16 cellular contexts compared by ENCODE assay signal in the genomic region with DNA sequence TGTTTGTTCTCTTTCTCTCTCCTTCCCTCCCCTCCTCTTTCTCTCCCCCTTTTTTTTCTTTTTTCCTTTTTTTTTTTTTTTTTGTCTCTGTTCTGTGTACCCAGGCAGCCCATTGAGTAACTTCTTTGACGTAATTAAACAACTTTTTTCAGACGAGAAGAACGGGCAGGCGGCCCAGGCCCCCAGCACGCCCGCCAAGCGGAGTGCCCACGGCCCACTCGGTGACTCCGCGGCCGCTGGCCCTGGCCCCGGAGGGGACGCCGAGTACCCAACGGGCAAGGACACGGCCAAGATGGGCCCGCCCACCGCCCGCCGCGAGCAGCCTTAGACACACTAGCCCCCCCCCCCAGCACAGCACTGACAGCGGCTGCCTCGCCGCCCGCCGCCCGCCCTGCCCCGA. TPM values are rescaled to one million over a fixed set of nuclear protein-coding genes. Genes with fewer than 3 reads are reported as not detected.
DNase-seq lines count a peak whose midpoint lies in the region; ATAC-seq and TF ChIP-seq lines count a peak whose summit lies in the region.
"Had no signal": no experiment of that assay in that cellular context is flagged by ENCODE, and none has a peak within 500 bp of the region (broad histone marks: within the 10 kb centered on the region; RNA-seq: fewer than 3 reads in every experiment).

No MANE protein-coding gene starts in this region.

- intact Hi-C loops in left ventricle myocardium superior (cut with micrococcal nuclease), result no loop called here

- DNase-seq in caudate nucleus (lab: John Stamatoyannopoulos, UW) (peak in 42 of 61 donors; percentile 13 to 89 (median 46)), left ventricle myocardium superior (no peak), omental fat pad (ENCODE audit: low spot score) (no peak), ureter (ENCODE audit: low spot score) (peak; percentile 80), activated gamma-delta T cell treated with Interleukin-2 at 50 U/mL for 16 hours (no peak), NCI-H2227 (lab: John Stamatoyannopoulos, UW; ENCODE audit: unreplicated experiment) (no peak)
- DNase-seq: activated naive CD8-positive, alpha-beta T cell treated with anti-CD3 and anti-CD28 coated beads, Interleukin-2, amount 50 U/mL, for 24 hours; CD8-positive, alpha-beta memory T cell; glutamatergic neuron; mesenchymal stem cell; MV-4-11; stimulated activated CD4-positive, alpha-beta T cell treated with anti-CD3 and anti-CD28 coated beads, Interleukin-2, amount 100 ng/mL, for 24 hours; SW 1271 had no signal

- TF ChIP-seq CTCF in omental fat pad (IDR thresholded peaks at IDR 0.05), result no peak

- H3K27ac ChIP-seq in caudate nucleus (ENCODE audit: low read depth, low read length), result peak overlapping the region; percentile 68
- H3K27ac ChIP-seq: parathyroid adenoma had no signal

- ATAC-seq in left ventricle myocardium superior, result peak; percentile 9
- ATAC-seq in omental fat pad (ENCODE audit: low FRiP score), result peak; percentile 21
- ATAC-seq in GM19395 (IDR thresholded peaks at IDR 0.05; ENCODE audit: unreplicated experiment), result no peak
- ATAC-seq: activated naive CD8-positive, alpha-beta T cell treated with anti-CD3 and anti-CD28 coated beads, Interleukin-2, amount 50 U/mL, for 24 hours; WTC11 had no signal

RNA-seq across cellular contexts. Expression of a gene that starts 26.2 kb away (rescaled TPM):
- 52.8 TPM for total RNA-seq in left ventricle myocardium superior
- total RNA-seq in omental fat pad, result 10 to 100 TPM; 27.3 to 64.9 (median 34.1) TPM
- 61.5 TPM for total RNA-seq in ureter

Comparison
In these comparisons a context has a peak if more than half of its experiments do, and no peak if none do; other contexts are left out.
1. DNase-seq: peak in caudate nucleus (42 of 61) and ureter (single experiment); none in left ventricle myocardium superior (single experiment), omental fat pad (single experiment), activated gamma-delta T cell treated with Interleukin-2 at 50 U/mL for 16 hours (single experiment) and NCI-H2227 (single experiment).